ENCODE assay signal across 2 cellular contexts in the genomic region with DNA sequence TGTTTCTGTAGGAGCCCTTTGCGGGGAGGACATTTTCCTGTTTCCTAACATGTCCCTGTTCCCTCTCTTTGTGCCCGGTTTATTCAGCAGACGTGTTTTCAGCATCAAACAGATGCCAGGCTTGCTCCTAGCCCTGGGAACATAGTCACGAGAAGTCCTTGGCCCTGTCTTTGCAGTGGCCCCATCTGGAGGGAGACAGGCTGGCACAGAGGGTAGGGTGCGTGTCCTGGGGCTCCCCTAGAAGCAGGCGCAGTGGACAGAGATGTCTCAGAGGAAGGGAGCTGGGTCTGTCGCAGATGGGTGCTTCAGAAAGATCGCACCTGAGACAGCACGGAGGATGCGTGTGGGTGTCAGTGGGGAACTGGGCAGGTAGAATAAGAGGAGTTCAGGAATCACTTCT.
TF ChIP-seq lines count a peak whose summit lies in the region.

No MANE protein-coding gene starts in this region.

TF ChIP-seq in IMR-90, 13 proteins besides CTCF, POLR2A, EP300 and RAD21 (continued from another document):
- TF ChIP-seq NFE2L2 (IDR thresholded peaks at IDR 0.05; ENCODE audit: low read depth, low read length): no peak
- no peak for TF ChIP-seq RCOR1 (IDR thresholded peaks at IDR 0.05; ENCODE audit: insufficient replicate concordance, low read length)
- no peak for TF ChIP-seq CHD1 (IDR thresholded peaks at IDR 0.05; ENCODE audit: low read depth, low read length)
- TF ChIP-seq, protein P1, sequence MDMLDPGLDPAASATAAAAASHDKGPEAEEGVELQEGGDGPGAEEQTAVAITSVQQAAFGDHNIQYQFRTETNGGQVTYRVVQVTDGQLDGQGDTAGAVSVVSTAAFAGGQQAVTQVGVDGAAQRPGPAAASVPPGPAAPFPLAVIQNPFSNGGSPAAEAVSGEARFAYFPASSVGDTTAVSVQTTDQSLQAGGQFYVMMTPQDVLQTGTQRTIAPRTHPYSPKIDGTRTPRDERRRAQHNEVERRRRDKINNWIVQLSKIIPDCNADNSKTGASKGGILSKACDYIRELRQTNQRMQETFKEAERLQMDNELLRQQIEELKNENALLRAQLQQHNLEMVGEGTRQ (IDR thresholded peaks at IDR 0.05; ENCODE audit: low read depth, low read length): no peak
- TF ChIP-seq MXI1 (IDR thresholded peaks at IDR 0.05; ENCODE audit: borderline replicate concordance, low read depth, low read length): no peak
- TF ChIP-seq BHLHE40 (IDR thresholded peaks at IDR 0.05; ENCODE audit: low read depth, low read length): no peak

TF ChIP-seq in WTC11, 78 proteins besides CTCF, POLR2A, EP300 and RAD21:
- TF ChIP-seq, protein P2, sequence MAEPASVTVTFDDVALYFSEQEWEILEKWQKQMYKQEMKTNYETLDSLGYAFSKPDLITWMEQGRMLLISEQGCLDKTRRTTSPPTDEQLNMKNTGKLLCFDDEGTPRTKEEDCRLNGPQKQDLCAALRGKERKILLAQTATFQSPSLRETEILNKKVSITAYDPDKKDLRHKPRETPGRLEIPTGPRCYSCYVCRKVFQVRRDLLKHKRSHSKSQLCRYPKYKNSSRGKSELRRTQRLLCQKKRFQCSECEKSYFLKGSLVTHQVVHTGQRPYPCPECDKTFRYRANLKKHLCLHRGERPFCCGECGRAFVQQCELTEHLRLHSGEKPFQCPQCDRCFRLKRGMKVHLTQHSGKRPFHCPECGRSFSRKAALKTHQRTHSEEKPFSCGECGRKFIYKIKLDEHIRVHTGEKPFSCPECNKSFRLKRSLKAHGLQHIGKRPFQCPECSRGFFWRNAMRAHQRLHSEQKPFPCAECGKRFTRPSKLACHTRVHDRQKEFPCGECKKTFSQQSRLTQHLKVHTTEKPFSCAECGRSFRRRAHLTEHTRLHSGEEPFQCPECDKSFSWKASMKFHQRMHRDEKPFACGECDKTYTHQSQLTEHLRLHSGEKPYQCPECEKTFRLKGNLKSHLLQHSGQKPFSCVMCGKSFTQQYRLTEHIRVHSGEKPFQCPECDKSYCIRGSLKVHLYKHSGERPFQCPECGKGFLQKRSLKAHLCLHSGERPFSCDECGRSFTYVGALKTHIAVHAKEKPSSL (CRISPR knock-in tag; conservative IDR thresholded peaks at IDR 0.05): no peak
- no peak for TF ChIP-seq ZNF232 (CRISPR knock-in tag; IDR thresholded peaks at IDR 0.05)
- no peak for TF ChIP-seq ZMAT4 (CRISPR knock-in tag; IDR thresholded peaks at IDR 0.05)
- TF ChIP-seq IRF2 (CRISPR knock-in tag; IDR thresholded peaks at IDR 0.05; ENCODE audit: borderline replicate concordance, low read depth): no peak
- TF ChIP-seq, protein P3, sequence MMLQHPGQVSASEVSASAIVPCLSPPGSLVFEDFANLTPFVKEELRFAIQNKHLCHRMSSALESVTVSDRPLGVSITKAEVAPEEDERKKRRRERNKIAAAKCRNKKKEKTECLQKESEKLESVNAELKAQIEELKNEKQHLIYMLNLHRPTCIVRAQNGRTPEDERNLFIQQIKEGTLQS (CRISPR knock-in tag; conservative IDR thresholded peaks at IDR 0.05): no peak
- TF ChIP-seq, protein P4, sequence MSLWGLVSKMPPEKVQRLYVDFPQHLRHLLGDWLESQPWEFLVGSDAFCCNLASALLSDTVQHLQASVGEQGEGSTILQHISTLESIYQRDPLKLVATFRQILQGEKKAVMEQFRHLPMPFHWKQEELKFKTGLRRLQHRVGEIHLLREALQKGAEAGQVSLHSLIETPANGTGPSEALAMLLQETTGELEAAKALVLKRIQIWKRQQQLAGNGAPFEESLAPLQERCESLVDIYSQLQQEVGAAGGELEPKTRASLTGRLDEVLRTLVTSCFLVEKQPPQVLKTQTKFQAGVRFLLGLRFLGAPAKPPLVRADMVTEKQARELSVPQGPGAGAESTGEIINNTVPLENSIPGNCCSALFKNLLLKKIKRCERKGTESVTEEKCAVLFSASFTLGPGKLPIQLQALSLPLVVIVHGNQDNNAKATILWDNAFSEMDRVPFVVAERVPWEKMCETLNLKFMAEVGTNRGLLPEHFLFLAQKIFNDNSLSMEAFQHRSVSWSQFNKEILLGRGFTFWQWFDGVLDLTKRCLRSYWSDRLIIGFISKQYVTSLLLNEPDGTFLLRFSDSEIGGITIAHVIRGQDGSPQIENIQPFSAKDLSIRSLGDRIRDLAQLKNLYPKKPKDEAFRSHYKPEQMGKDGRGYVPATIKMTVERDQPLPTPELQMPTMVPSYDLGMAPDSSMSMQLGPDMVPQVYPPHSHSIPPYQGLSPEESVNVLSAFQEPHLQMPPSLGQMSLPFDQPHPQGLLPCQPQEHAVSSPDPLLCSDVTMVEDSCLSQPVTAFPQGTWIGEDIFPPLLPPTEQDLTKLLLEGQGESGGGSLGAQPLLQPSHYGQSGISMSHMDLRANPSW (CRISPR knock-in tag; conservative IDR thresholded peaks at IDR 0.05; ENCODE audit: low read depth): no peak
- no peak for TF ChIP-seq NFATC4 (CRISPR knock-in tag; IDR thresholded peaks at IDR 0.05)
- TF ChIP-seq, protein P5, sequence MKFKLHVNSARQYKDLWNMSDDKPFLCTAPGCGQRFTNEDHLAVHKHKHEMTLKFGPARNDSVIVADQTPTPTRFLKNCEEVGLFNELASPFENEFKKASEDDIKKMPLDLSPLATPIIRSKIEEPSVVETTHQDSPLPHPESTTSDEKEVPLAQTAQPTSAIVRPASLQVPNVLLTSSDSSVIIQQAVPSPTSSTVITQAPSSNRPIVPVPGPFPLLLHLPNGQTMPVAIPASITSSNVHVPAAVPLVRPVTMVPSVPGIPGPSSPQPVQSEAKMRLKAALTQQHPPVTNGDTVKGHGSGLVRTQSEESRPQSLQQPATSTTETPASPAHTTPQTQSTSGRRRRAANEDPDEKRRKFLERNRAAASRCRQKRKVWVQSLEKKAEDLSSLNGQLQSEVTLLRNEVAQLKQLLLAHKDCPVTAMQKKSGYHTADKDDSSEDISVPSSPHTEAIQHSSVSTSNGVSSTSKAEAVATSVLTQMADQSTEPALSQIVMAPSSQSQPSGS (CRISPR knock-in tag; IDR thresholded peaks at IDR 0.05; ENCODE audit: borderline replicate concordance, low read depth): no peak
- TF ChIP-seq TCF7 (CRISPR knock-in tag; IDR thresholded peaks at IDR 0.05; ENCODE audit: low read depth): no peak
- TF ChIP-seq ZNF317 (CRISPR knock-in tag; IDR thresholded peaks at IDR 0.05; ENCODE audit: borderline replicate concordance, low read depth): no peak
- TF ChIP-seq NR1H2 (CRISPR knock-in tag; IDR thresholded peaks at IDR 0.05): no peak
